8 cellular contexts compared by ENCODE assay signal in the genomic region with DNA sequence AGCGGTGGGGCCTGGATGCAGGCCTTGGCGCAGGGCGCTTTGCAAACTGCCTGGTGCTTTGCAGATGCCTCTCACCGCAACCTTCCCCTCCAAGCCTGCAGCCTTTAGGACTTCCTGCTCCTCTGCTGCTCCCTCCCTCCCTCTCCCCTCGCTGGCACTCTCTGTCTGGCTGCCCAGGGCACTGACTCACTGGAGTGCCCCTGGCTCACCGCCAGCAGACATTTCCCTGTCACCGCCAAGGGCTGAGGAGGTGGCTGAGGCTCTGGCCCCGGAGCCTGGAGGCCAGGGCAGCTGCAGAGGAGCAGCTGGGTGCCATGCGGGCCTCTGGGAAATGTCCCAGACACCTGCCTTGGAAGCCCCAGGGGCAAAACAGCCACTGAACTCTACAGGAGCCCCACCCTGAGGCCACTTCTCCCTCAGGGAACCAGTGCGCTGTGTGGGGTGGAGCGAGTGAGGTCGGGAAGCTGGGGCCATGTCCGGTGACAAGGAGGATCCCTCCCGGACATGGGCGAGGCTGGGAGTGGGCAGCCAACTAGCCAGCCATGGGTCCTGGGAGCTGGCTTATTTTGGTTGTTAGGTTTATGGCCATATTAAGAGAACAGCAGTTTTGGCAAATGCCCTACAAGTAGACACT. TPM values are rescaled to one million over a fixed set of nuclear protein-coding genes. Genes with fewer than 3 reads are reported as not detected.
A peak's percentile ranks its signal among the peaks of the same experiment; 100 is the strongest.
DNase-seq lines count a peak whose midpoint lies in the region; ATAC-seq and TF ChIP-seq lines count a peak whose summit lies in the region.

No MANE protein-coding gene starts in this region.

- H3K4me1 ChIP-seq in mesendoderm (ENCODE audit: control insufficient read depth, low read depth, low read length): no peaks in the 10 kb centered on the region

- H3K27ac Mint-ChIP-seq in activated CD8-positive, alpha-beta memory T cell treated with anti-CD3 and anti-CD28 coated beads, Interleukin-2, amount 10 ng/mL, durations not matched to agents 7 days and 5 days: no peak overlapping the region
- peak overlapping the region; percentile 79 for H3K27ac Mint-ChIP-seq in chondrocyte (ENCODE audit: unreplicated experiment)
- no peak overlapping the region for H3K27ac Mint-ChIP-seq in stimulated activated effector memory CD8-positive, alpha-beta T cell treated with anti-CD3 and anti-CD28 coated beads, Interleukin-12 subunit alpha, Interleukin-12 subunit beta, amount 100 ng/mL, for 72 hours

- H3K9me3 Mint-ChIP-seq in activated CD8-positive, alpha-beta memory T cell treated with anti-CD3 and anti-CD28 coated beads, Interleukin-2, amount 10 ng/mL, durations not matched to agents 7 days and 5 days (ENCODE audit: low read depth): no peaks in the 10 kb centered on the region
- H3K9me3 Mint-ChIP-seq in chondrocyte (ENCODE audit: low read depth): no peaks in the 10 kb centered on the region
- no peaks in the 10 kb centered on the region for H3K9me3 Mint-ChIP-seq in stimulated activated effector memory CD8-positive, alpha-beta T cell treated with anti-CD3 and anti-CD28 coated beads, Interleukin-12 subunit alpha, Interleukin-12 subunit beta, amount 100 ng/mL, for 72 hours

- no peak overlapping the region for H3K4me3 ChIP-seq in mesendoderm (ENCODE audit: low read length)

- TF ChIP-seq CTCF in chondrocyte (IDR thresholded peaks at IDR 0.05): no peak

- H3K79me1 ChIP-seq in mesendoderm (ENCODE audit: low read length): no peaks in the 10 kb centered on the region

- no peak overlapping the region for H2AK5ac ChIP-seq in mesendoderm (ENCODE audit: low read length)

- no peaks in the 10 kb centered on the region for H3K27me3 ChIP-seq in mesendoderm (ENCODE audit: insufficient read depth, low read length, poor library complexity)

- WGBS in mesendoderm (ENCODE audit: extremely low coverage, insufficient coverage, low lambda C conversion rate): no CpG with 5 or more reads among the region's 15 CpGs

- peaks cover 7% of the 10 kb centered on the region for H3K4me1 Mint-ChIP-seq in activated CD8-positive, alpha-beta memory T cell treated with anti-CD3 and anti-CD28 coated beads, Interleukin-2, amount 10 ng/mL, durations not matched to agents 7 days and 5 days
- H3K4me1 Mint-ChIP-seq in chondrocyte (ENCODE audit: low read depth): peaks cover 23% of the 10 kb centered on the region
- no peaks in the 10 kb centered on the region for H3K4me1 Mint-ChIP-seq in stimulated activated effector memory CD8-positive, alpha-beta T cell treated with anti-CD3 and anti-CD28 coated beads, Interleukin-12 subunit alpha, Interleukin-12 subunit beta, amount 100 ng/mL, for 72 hours

- no peak overlapping the region for H3K4ac ChIP-seq in mesendoderm (ENCODE audit: low read depth, low read length)

- H2BK5ac ChIP-seq in mesendoderm (ENCODE audit: low read length): no peak overlapping the region

- no peak overlapping the region for H3K4me2 ChIP-seq in mesendoderm (ENCODE audit: low read length)

- H2BK120ac ChIP-seq in mesendoderm (ENCODE audit: low read depth, low read length): no peak overlapping the region

- H3K23ac ChIP-seq in mesendoderm (ENCODE audit: low read length): no peak overlapping the region

- H3K18ac ChIP-seq in mesendoderm (ENCODE audit: low read length): no peak overlapping the region

- no peaks in the 10 kb centered on the region for H3K79me2 ChIP-seq in mesendoderm (ENCODE audit: control insufficient read depth, insufficient read depth, low read length)

- H3K9ac ChIP-seq in mesendoderm (ENCODE audit: low read length): no peak overlapping the region

- H4K5ac ChIP-seq in mesendoderm (ENCODE audit: low read length): no peak overlapping the region

- CTCF ChIA-PET in activated CD8-positive, alpha-beta memory T cell treated with anti-CD3 and anti-CD28 coated beads, Interleukin-2, amount 10 ng/mL, durations not matched to agents 7 days and 5 days (lab: Charles Lee): interaction anchor here (0.7 to 2.0 kb wide), 9 partner anchors 8 to 988 kb away, joined by 3 to 11 read pairs (median 4); no protein-coding TSS in a partner anchor

- no peak overlapping the region for H3K27ac ChIP-seq in mesendoderm (ENCODE audit: low read depth, low read length)

- peak; percentile 65 for DNase-seq in activated CD8-positive, alpha-beta memory T cell treated with anti-CD3 and anti-CD28 coated beads for 24 hours
- no peak for DNase-seq in activated CD8-positive, alpha-beta memory T cell treated with anti-CD3 and anti-CD28 coated beads, Interleukin-2, amount 10 ng/mL, durations not matched to agents 7 days and 5 days
- DNase-seq in NCI-H1105 treated with DMSO at 0.1 percent for 48 hours (lab: John Stamatoyannopoulos, UW): peak; percentile 98
- peak; percentile 31 for DNase-seq in T-helper 22 cell (ENCODE audit: low read depth)
- DNase-seq in chondrocyte (ENCODE audit: low spot score): no peak
- DNase-seq in mesendoderm: peak; percentile 12
- no peak for DNase-seq in stimulated activated effector memory CD8-positive, alpha-beta T cell treated with anti-CD3 and anti-CD28 coated beads, Interleukin-12 subunit alpha, Interleukin-12 subunit beta, amount 100 ng/mL, for 72 hours (ENCODE audit: low spot score in 2 of 2)
- no peak for DNase-seq in SKM-1 treated with dmso at 0.1 percent for 144 hours (lab: John Stamatoyannopoulos, UW; ENCODE audit: unreplicated experiment)

- no peak for ATAC-seq in activated CD8-positive, alpha-beta memory T cell treated with anti-CD3 and anti-CD28 coated beads, Interleukin-2, amount 10 ng/mL, durations not matched to agents 7 days and 5 days
- peak; percentile 72 for ATAC-seq in stimulated activated effector memory CD8-positive, alpha-beta T cell treated with anti-CD3 and anti-CD28 coated beads, Interleukin-12 subunit alpha, Interleukin-12 subunit beta, amount 100 ng/mL, for 72 hours

- no peak overlapping the region for H4K8ac ChIP-seq in mesendoderm (ENCODE audit: low read depth, low read length)

- H3K36me3 Mint-ChIP-seq in activated CD8-positive, alpha-beta memory T cell treated with anti-CD3 and anti-CD28 coated beads, Interleukin-2, amount 10 ng/mL, durations not matched to agents 7 days and 5 days: no peaks in the 10 kb centered on the region
- H3K36me3 Mint-ChIP-seq in chondrocyte (ENCODE audit: low read depth): no peaks in the 10 kb centered on the region
- H3K36me3 Mint-ChIP-seq in stimulated activated effector memory CD8-positive, alpha-beta T cell treated with anti-CD3 and anti-CD28 coated beads, Interleukin-12 subunit alpha, Interleukin-12 subunit beta, amount 100 ng/mL, for 72 hours: no peaks in the 10 kb centered on the region

- H3K56ac ChIP-seq in mesendoderm (ENCODE audit: low read length): no peak overlapping the region

- no peak overlapping the region for H2BK15ac ChIP-seq in mesendoderm (replicated peaks; ENCODE audit: low read depth)

- no peaks in the 10 kb centered on the region for H3K36me3 ChIP-seq in mesendoderm (ENCODE audit: control insufficient read depth, insufficient read depth, low read length)

- H3K4me3 Mint-ChIP-seq in activated CD8-positive, alpha-beta memory T cell treated with anti-CD3 and anti-CD28 coated beads, Interleukin-2, amount 10 ng/mL, durations not matched to agents 7 days and 5 days: no peak overlapping the region
- peak overlapping the region; percentile 40 for H3K4me3 Mint-ChIP-seq in chondrocyte (ENCODE audit: unreplicated experiment)
- H3K4me3 Mint-ChIP-seq in stimulated activated effector memory CD8-positive, alpha-beta T cell treated with anti-CD3 and anti-CD28 coated beads, Interleukin-12 subunit alpha, Interleukin-12 subunit beta, amount 100 ng/mL, for 72 hours: no peak overlapping the region

- H3K27me3 Mint-ChIP-seq in activated CD8-positive, alpha-beta memory T cell treated with anti-CD3 and anti-CD28 coated beads, Interleukin-2, amount 10 ng/mL, durations not matched to agents 7 days and 5 days: no peaks in the 10 kb centered on the region
- H3K27me3 Mint-ChIP-seq in chondrocyte (ENCODE audit: low read depth): no peaks in the 10 kb centered on the region

RNA-seq across cellular contexts. Expression of gene TENT4A, which starts 53.4 kb away (rescaled TPM):
- total RNA-seq in activated CD8-positive, alpha-beta memory T cell treated with anti-CD3 and anti-CD28 coated beads, Interleukin-2, amount 10 ng/mL, durations not matched to agents 7 days and 5 days: 10 to 100 TPM; 37.4 to 55.3 TPM
- total RNA-seq in chondrocyte: 21.5 to 28.2 TPM (median 21.7 TPM) in 3 replicates
- polyA plus RNA-seq in mesendoderm (2013, experiment 1 of 2): 17.2 TPM
- polyA plus RNA-seq in mesendoderm (2013, experiment 2 of 2): 17.1 TPM

Comparison
In these comparisons a context has a peak if more than half of its experiments do, and no peak if none do; other contexts are left out.
1. DNase-seq: peak in activated CD8-positive, alpha-beta memory T cell treated with anti-CD3 and anti-CD28 coated beads for 24 hours (single experiment), NCI-H1105 treated with DMSO at 0.1 percent for 48 hours (single experiment), T-helper 22 cell (single experiment) and mesendoderm (single experiment); none in activated CD8-positive, alpha-beta memory T cell treated with anti-CD3 and anti-CD28 coated beads, Interleukin-2, amount 10 ng/mL, durations not matched to agents 7 days and 5 days (single experiment), chondrocyte (single experiment), stimulated activated effector memory CD8-positive, alpha-beta T cell treated with anti-CD3 and anti-CD28 coated beads, Interleukin-12 subunit alpha, Interleukin-12 subunit beta, amount 100 ng/mL, for 72 hours (0 of 2) and SKM-1 treated with dmso at 0.1 percent for 144 hours (single experiment).